ENCODE assay signal across 8 cellular contexts in the genomic region with DNA sequence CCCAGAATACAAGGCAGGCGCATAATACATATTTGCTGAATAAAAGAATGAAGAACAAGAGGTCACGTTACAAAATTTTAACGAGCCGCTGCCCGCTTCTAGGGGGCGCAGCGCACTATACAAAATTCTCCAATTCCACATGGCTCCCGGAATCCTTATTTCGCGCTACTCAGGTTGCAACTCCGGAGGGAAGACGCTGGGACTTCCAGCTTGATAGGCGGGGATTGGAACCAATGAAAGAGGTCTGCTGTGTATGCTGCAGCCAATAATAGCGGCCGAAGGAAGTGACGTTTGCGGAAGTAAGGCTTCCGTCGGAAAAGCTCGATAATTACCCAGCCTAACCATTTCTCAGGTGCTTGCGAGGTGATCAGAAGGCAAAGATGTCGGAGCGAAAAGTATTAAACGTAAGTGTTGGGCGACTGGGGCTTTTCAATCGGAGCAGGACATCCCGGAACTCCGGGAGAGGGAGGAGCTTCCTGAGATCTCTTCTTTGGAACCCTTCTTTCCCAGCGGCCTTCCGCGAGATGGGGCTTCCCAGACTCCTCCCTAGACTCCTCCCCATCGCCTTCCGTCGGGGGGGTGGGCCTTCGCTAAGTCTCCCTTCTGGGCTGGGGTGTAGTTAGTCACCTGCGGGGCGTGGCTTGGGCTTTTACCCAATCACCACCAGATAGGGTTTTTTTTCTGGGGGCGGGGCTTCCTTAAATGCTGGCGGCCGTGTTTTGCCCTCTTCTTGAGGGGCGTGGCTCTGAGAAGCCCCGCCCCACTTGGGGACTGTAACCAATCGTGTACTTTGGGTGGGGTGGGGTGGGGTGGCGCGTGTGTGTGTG. TPM values are rescaled to one million over a fixed set of nuclear protein-coding genes. Genes with fewer than 3 reads are reported as not detected.
DNase-seq lines count a peak whose midpoint lies in the region; ATAC-seq and TF ChIP-seq lines count a peak whose summit lies in the region.

A gene (plus strand): TSS at position 314 of the 827 bp plus-strand sequence. CDS start 67 bp downstream, at position 381.

- H4K8ac ChIP-seq in mesenchymal stem cell (ENCODE audit: low read length), result peak within 1 kb of the TSS; percentile 93

- peaks cover 18% of the 10 kb centered on the region for H3K79me1 ChIP-seq in mesenchymal stem cell (replicated peaks; ENCODE audit: low read length, poor library complexity, severe bottlenecking)

- H3K4me3 ChIP-seq in endocrine pancreas (ENCODE audit: control insufficient read depth, insufficient read depth, low read length) (peak within 1 kb of the TSS; percentile 76), mesenchymal stem cell (ENCODE audit: insufficient read depth in 1 of 2, low read depth in 1 of 2, low read length in 2 of 2) (peak within 1 kb of the TSS; percentile 61 to 86)

- H2BK5ac ChIP-seq in mesenchymal stem cell (ENCODE audit: low read depth, low read length, poor library complexity, severe bottlenecking), result peak within 1 kb of the TSS; percentile 88

- WGBS in mesenchymal stem cell, result under 1% methylated on average over 41 of the region's 45 CpGs

- H2BK120ac ChIP-seq in mesenchymal stem cell (ENCODE audit: low read depth, low read length), result peak within 1 kb of the TSS; percentile 86

- no peak within 1 kb of the TSS for H2BK12ac ChIP-seq in mesenchymal stem cell (ENCODE audit: low read length in 2 of 2)

- H3K4me1 ChIP-seq in endocrine pancreas (ENCODE audit: control insufficient read depth, insufficient read depth, low read length) (no peaks in the 10 kb centered on the region), mesenchymal stem cell (ENCODE audit: control insufficient read depth, insufficient read depth, low read depth, low read length) (peaks cover 7% of the 10 kb centered on the region)

- H3K27me3 Mint-ChIP-seq in Calu3 (ENCODE audit: unreplicated experiment), result no peaks in the 10 kb centered on the region

- H2AK5ac ChIP-seq in mesenchymal stem cell (ENCODE audit: low read length, severe bottlenecking), result peak within 1 kb of the TSS; percentile 8

- TSS peak; percentile 80 for BruUV-seq in Calu3 (replicated peaks; lab: Mats Ljungman, UMichigan)

- H4K91ac ChIP-seq in mesenchymal stem cell (ENCODE audit: low read length), result peak within 1 kb of the TSS; percentile 43

- H2AFZ ChIP-seq in mesenchymal stem cell (ENCODE audit: low read depth, low read length), result peak within 1 kb of the TSS; percentile 79

- H3K36me3 ChIP-seq in endocrine pancreas (ENCODE audit: control insufficient read depth, insufficient read depth, low read length) (peaks cover 9% of the 10 kb centered on the region), mesenchymal stem cell (ENCODE audit: control insufficient read depth in 1 of 2, insufficient read depth in 2 of 2, low read depth in 1 of 2, low read length in 2 of 2) (peaks cover 28 to 29% of the 10 kb centered on the region in 2 experiments)

- H3K18ac ChIP-seq in mesenchymal stem cell (ENCODE audit: low read depth in 1 of 2, low read length in 2 of 2), result peak within 1 kb of the TSS in 1 of 2 experiments; percentile 82

- H3K23ac ChIP-seq in mesenchymal stem cell (ENCODE audit: low read length in 2 of 2), result no peak within 1 kb of the TSS

- H3K9ac ChIP-seq in endocrine pancreas (ENCODE audit: control insufficient read depth, insufficient read depth, low read length) (peak within 1 kb of the TSS; percentile 97), mesenchymal stem cell (ENCODE audit: low read length) (peak within 1 kb of the TSS; percentile 93)

- no peaks in the 10 kb centered on the region for H3K9me3 ChIP-seq in endocrine pancreas (ENCODE audit: control insufficient read depth, low read length)
- peaks cover 3% of the 10 kb centered on the region for H3K9me3 ChIP-seq in mesenchymal stem cell (ENCODE audit: control insufficient read depth, low read length)

- peaks cover 40% of the 10 kb centered on the region for H3K36me3 Mint-ChIP-seq in Calu3 (ENCODE audit: insufficient read depth, unreplicated experiment)

- CTCF ChIA-PET in Calu3 (lab: Charles Lee), result interaction anchor here (0.9 kb wide), 1 partner anchor 20 kb away, joined by 3 read pairs; no protein-coding TSS in a partner anchor

- H3K9me3 Mint-ChIP-seq in Calu3 (ENCODE audit: low read depth, unreplicated experiment), result peaks cover 2% of the 10 kb centered on the region

- no peak within 1 kb of the TSS for H2BK15ac ChIP-seq in mesenchymal stem cell (ENCODE audit: low read depth, poor library complexity, severe bottlenecking)

- intact Hi-C loops in Calu3 (cut with micrococcal nuclease; ENCODE audit: unreplicated experiment), result no loop called here

- H3K4me3 Mint-ChIP-seq in Calu3 (ENCODE audit: low read depth, unreplicated experiment), result peak within 1 kb of the TSS; percentile 87

- peak within 1 kb of the TSS; percentile 83 for H3K4me2 ChIP-seq in mesenchymal stem cell (ENCODE audit: low read length, poor library complexity, severe bottlenecking)

- H3K27me3 ChIP-seq in endocrine pancreas (ENCODE audit: control insufficient read depth, insufficient read depth, low read length) (no peaks in the 10 kb centered on the region), mesenchymal stem cell (ENCODE audit: control insufficient read depth in 1 of 2, insufficient read depth in 1 of 2, low read length in 2 of 2) (no peaks in the 10 kb centered on the region)

- TF ChIP-seq CTCF in Calu3 (IDR thresholded peaks at IDR 0.05; ENCODE audit: unreplicated experiment), result no peak

- peak within 1 kb of the TSS; percentile 100 for H3K27ac Mint-ChIP-seq in Calu3 (ENCODE audit: unreplicated experiment)

- no peak within 1 kb of the TSS for H3K14ac ChIP-seq in mesenchymal stem cell (ENCODE audit: low read length in 2 of 2)

- peak; percentile 97 for DNase-seq in Calu3
- peak; percentile 94 to 100 (median 99) for DNase-seq in HUDEP-2 (lab: John Stamatoyannopoulos, UW; ENCODE audit: unreplicated experiment in 76 of 76)
- DNase-seq in NOMO-1 treated with dmso at 0.1 percent for 144 hours (lab: John Stamatoyannopoulos, UW; ENCODE audit: unreplicated experiment), result peak; percentile 99
- DNase-seq in activated CD8-positive, alpha-beta memory T cell treated with anti-CD3 and anti-CD28 coated beads for 48 hours (ENCODE audit: low read depth in 2 of 3, low spot score in 2 of 3), result peak; percentile 92 to 93 (median 92)
- peak; percentile 100 for DNase-seq in mesenchymal stem cell
- peak; percentile 91 for DNase-seq in stimulated activated CD8-positive, alpha-beta memory T cell treated with anti-CD3 and anti-CD28 coated beads, Interleukin-12 subunit alpha, Interleukin-12 subunit beta, amount 100 ng/mL, for 4 hours (ENCODE audit: low read depth)

- peak; percentile 81 for ATAC-seq in GM21381 (IDR thresholded peaks at IDR 0.05; ENCODE audit: unreplicated experiment)

- H3K4ac ChIP-seq in mesenchymal stem cell (ENCODE audit: low read depth in 1 of 2, low read length in 2 of 2), result peak within 1 kb of the TSS in 1 of 2 experiments; percentile 93

- H3K27ac ChIP-seq in mesenchymal stem cell (ENCODE audit: low read length, poor library complexity, severe bottlenecking), result peak within 1 kb of the TSS; percentile 99

- peaks cover 8% of the 10 kb centered on the region for H3K4me1 Mint-ChIP-seq in Calu3 (ENCODE audit: low read depth, unreplicated experiment)

RNA-seq across cellular contexts. Expression of the gene that starts here (rescaled TPM):
- total RNA-seq in Calu3 (2022), result 7.8 and 10.4 TPM in 2 replicates
- 14.8 TPM for polyA plus RNA-seq in mesenchymal stem cell (2013, experiment 1 of 2)
- polyA plus RNA-seq in mesenchymal stem cell (2013, experiment 2 of 2), result 14.9 TPM

Comparison
In these comparisons a context has a peak if more than half of its experiments do, and no peak if none do; other contexts are left out.
1. Peak in every context shown above with its lines: DNase-seq, ATAC-seq, H3K4me3 ChIP-seq and H3K27ac ChIP-seq.